12 cellular contexts compared by ENCODE assay signal in the genomic region with DNA sequence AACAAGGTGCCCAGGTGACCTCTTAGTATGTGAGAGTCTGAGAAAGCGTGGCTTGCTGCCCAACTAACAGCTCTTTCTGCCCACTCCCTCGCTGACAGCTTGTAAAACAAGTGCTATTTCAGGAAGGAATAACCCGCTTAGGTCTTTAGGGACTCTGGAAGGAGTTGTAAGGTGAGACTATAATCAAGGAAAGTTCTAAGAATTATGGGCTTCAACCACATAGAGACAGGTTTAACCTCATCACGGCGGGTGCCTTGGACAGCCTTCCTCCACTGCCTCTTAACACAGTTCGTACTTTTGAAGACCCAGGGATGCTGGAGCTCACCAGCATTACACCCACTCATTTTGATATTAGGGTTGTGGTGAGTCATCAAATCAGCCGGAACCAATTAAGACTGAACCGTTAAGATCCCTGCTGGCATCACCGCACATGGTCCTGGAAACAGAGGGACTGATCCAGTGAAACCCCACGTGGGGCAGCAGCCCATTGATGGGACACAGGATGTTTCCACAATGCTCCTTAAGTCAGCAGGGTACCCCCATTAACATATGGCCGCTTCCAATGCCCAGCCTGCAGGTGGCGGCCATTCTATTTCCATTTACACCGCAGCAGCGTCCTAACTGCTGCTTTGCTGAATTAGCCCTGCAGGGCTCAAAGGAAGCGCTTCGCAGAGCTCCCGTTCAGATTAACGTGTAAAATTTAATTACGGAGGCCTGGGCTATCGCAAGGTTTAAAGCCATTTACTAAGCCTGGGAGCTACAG.
DNase-seq lines count a peak whose midpoint lies in the region; ATAC-seq and TF ChIP-seq lines count a peak whose summit lies in the region.
"Had no signal": no experiment of that assay in that cellular context is flagged by ENCODE, and none has a peak within 500 bp of the region (broad histone marks: within the 10 kb centered on the region; RNA-seq: fewer than 3 reads in every experiment).

No MANE protein-coding gene starts in this region.

- H3K9me2 ChIP-seq in HCT116 (ENCODE audit: insufficient read depth) = no peaks in the 10 kb centered on the region

- no TSS peak for BruUV-seq in HCT116 (replicated peaks; lab: Mats Ljungman, UMichigan)

- no peaks in the 10 kb centered on the region for H3K79me2 ChIP-seq in HCT116 (ENCODE audit: insufficient read depth, low read length)

- peak; percentile 54 for TF ChIP-seq RAD21 in HCT116 (IDR thresholded peaks at IDR 0.05; ENCODE audit: low read depth)

- DNase-seq in COLO829 (ENCODE audit: low spot score) = peak; percentile 37
- no peak for DNase-seq in HCT116 (ENCODE audit: low read depth, low spot score)
- DNase-seq in astrocyte of the spinal cord (ENCODE audit: low read depth, low spot score) = peak; percentile 0
- no peak for DNase-seq in lung (ENCODE audit: low spot score)
- DNase-seq in NCI-H2196 (lab: John Stamatoyannopoulos, UW; ENCODE audit: unreplicated experiment) = no peak
- DNase-seq in NCI-H345 (lab: John Stamatoyannopoulos, UW) = no peak
- DNase-seq in COR-L47 (lab: John Stamatoyannopoulos, UW) = no peak
- DNase-seq in omental fat pad (ENCODE audit: low spot score) = no peak
- DNase-seq: DND-41; MM.1S; stimulated activated naive CD4-positive, alpha-beta T cell; T-cell had no signal

- H3K9me3 ChIP-seq in HCT116 (ENCODE audit: control insufficient read depth in 1 of 2, insufficient read depth in 1 of 2, low read depth in 1 of 2, low read length in 2 of 2) (peaks cover 4 to 15% of the 10 kb centered on the region in 2 experiments; a peak in 3 of 4 replicates), lung (ENCODE audit: control insufficient read depth in 2 of 2, insufficient read depth in 1 of 2, low read length in 1 of 2) (peaks cover 0 to 4% of the 10 kb centered on the region in 2 donors)

- TF ChIP-seq POLR2A in HCT116 (IDR thresholded peaks at IDR 0.05; ENCODE audit: borderline replicate concordance, extremely low read depth, insufficient read depth, insufficient read length) = peak; percentile 84

- POLR2A ChIA-PET in HCT116 (lab: Charles Lee) = no interaction called here

- WGBS in lung, 2 donors = 49 to 61% methylated on average over 20 of the region's 20 CpGs

- intact Hi-C loops in HCT116 (cut with micrococcal nuclease) = no loop called here

- no peaks in the 10 kb centered on the region for H4K20me1 ChIP-seq in HCT116 (ENCODE audit: insufficient read depth)

- in situ Hi-C loops in astrocyte of the spinal cord (cut with HindIII; ENCODE audit: low sequenced_read_pairs) = no loop called here

- CTCF ChIA-PET in HCT116 (lab: Charles Lee) = interaction anchor here (1.0 kb wide), 1 partner anchor 390 kb away, joined by 3 read pairs; no protein-coding TSS in a partner anchor

- H2AFZ ChIP-seq in HCT116 (ENCODE audit: low read depth, low read length, poor library complexity, severe bottlenecking) = no peak overlapping the region

- no peak overlapping the region; the same call in 1 of the 2 replicates for H3K4me2 ChIP-seq in HCT116 (ENCODE audit: low read length)

- no peak overlapping the region for H3K9ac ChIP-seq in HCT116 (ENCODE audit: low read length)

- H3K4me3 ChIP-seq in HCT116 (replicated peaks in 1 of 2; ENCODE audit: low read depth in 1 of 2, low read length in 2 of 2) = no peak overlapping the region
- no peak overlapping the region for H3K4me3 ChIP-seq in astrocyte of the spinal cord (ENCODE audit: low read depth, low read length)
- no peak overlapping the region for H3K4me3 ChIP-seq in lung

- H3K36me3 ChIP-seq in HCT116 (ENCODE audit: control insufficient read depth in 1 of 2, insufficient read depth in 2 of 2, low read length in 2 of 2) (no peaks in the 10 kb centered on the region), lung (ENCODE audit: control insufficient read depth in 2 of 2, insufficient read depth in 2 of 2, low read length in 2 of 2) (no peaks in the 10 kb centered on the region)

- TF ChIP-seq CTCF in HCT116 (IDR thresholded peaks at IDR 0.05 in 2 of 3, conservative IDR thresholded peaks at IDR 0.05 in 1 of 3; ENCODE audit: borderline replicate concordance in 1 of 3, insufficient read depth in 1 of 3, low read depth in 2 of 3, low read length in 2 of 3) (peak in 2 of 3 experiments; percentile 24 to 31; a peak in 2 of 6 replicates), astrocyte of the spinal cord (IDR thresholded peaks at IDR 0.05; ENCODE audit: low read depth, low read length) (no peak), lung (IDR thresholded peaks at IDR 0.05; ENCODE audit: control extremely low read depth, extremely low read depth) (peak; percentile 25), omental fat pad (IDR thresholded peaks at IDR 0.05) (no peak)

- H3K27me3 ChIP-seq in HCT116 (ENCODE audit: insufficient read depth, low read length) (no peaks in the 10 kb centered on the region; the same call in 1 of the 2 replicates), lung (ENCODE audit: control insufficient read depth, insufficient read depth) (no peaks in the 10 kb centered on the region)

- RAD21 ChIA-PET in HCT116 (lab: Charles Lee; ENCODE audit: low non-redundant PET in 1 of 2, low total read pairs in 2 of 2, uncharacterized antibody in 2 of 2, unreplicated experiment in 2 of 2) = no interaction called here

- peaks cover 0 to 6% of the 10 kb centered on the region in 2 experiments; a peak in 1 of 4 replicates for H3K4me1 ChIP-seq in HCT116 (ENCODE audit: control insufficient read depth in 1 of 2, insufficient read depth in 2 of 2, low read length in 2 of 2)
- no peaks in the 10 kb centered on the region for H3K4me1 ChIP-seq in lung (ENCODE audit: control insufficient read depth in 2 of 2, insufficient read depth in 2 of 2, low read length in 2 of 2)

- ATAC-seq in HCT116 = peak; percentile 84
- no peak for ATAC-seq in lung (ENCODE audit: insufficient read depth, low FRiP score)
- no peak for ATAC-seq in omental fat pad (ENCODE audit: low FRiP score)
- ATAC-seq: T-cell had no signal

- H3K27ac ChIP-seq in HCT116 (ENCODE audit: low read depth, low read length) (no peak overlapping the region), lung (ENCODE audit: low read depth in 1 of 2, low read length in 1 of 2) (no peak overlapping the region)

TF ChIP-seq in HCT116, 20 proteins besides CTCF, POLR2A, EP300 and RAD21:
- TF ChIP-seq ELF1 (IDR thresholded peaks at IDR 0.05; ENCODE audit: borderline replicate concordance, low read depth) = no peak
- no peak for TF ChIP-seq SRF (IDR thresholded peaks at IDR 0.05; ENCODE audit: low read depth)
- TF ChIP-seq CBX3 (IDR thresholded peaks at IDR 0.05; ENCODE audit: low read depth) = no peak
- peak; percentile 44 for TF ChIP-seq YY1 (IDR thresholded peaks at IDR 0.05; ENCODE audit: extremely low read depth, insufficient replicate concordance, low read depth, low read length)
- no peak for TF ChIP-seq FOSL1 (IDR thresholded peaks at IDR 0.05; ENCODE audit: low read depth)
- TF ChIP-seq POLR2AphosphoS5 (IDR thresholded peaks at IDR 0.05; ENCODE audit: low read depth, low read length) = no peak
- no peak for TF ChIP-seq CEBPB (IDR thresholded peaks at IDR 0.05; ENCODE audit: low read depth)
- no peak for TF ChIP-seq EZH2 (IDR thresholded peaks at IDR 0.05)

Comparison
In these comparisons a context has a peak if more than half of its experiments do, and no peak if none do; other contexts are left out.
1. DNase-seq: peak in COLO829 (single experiment) and astrocyte of the spinal cord (single experiment); none in HCT116 (single experiment), lung (single experiment), NCI-H2196 (single experiment), NCI-H345 (single experiment), COR-L47 (single experiment) and omental fat pad (single experiment).
2. CTCF ChIP-seq: peak in HCT116 (2 of 3) and lung (single experiment); none in astrocyte of the spinal cord (single experiment) and omental fat pad (0 of 3).